ENCODE assay signal across 8 cellular contexts in the genomic region with DNA sequence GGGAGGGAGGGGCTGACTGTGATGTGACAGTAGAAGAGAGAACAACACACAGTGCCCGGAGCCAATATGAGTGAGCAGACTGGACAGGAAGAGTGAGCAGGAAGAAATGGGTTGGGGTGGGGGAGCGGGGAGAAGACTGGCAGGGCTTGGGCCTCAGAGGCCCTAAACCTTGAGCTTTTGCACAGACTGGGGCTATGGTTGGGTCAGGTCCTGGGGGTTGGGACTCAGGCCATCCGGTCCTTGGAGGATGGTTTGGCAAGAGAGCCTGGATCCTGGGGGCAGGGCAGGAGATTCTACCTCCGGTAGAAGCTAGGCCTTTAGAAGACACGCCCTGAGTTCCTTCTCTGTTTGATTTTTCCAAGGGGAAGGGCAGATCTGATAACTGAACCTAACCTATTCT. TPM values are rescaled to one million over a fixed set of nuclear protein-coding genes. Genes with fewer than 3 reads are reported as not detected.
DNase-seq lines count a peak whose midpoint lies in the region; ATAC-seq and TF ChIP-seq lines count a peak whose summit lies in the region.

No MANE protein-coding gene starts in this region.

- H3K4me1 Mint-ChIP-seq in HFFc6 (ENCODE audit: low read depth) (peaks cover 58% of the 10 kb centered on the region), activated B cell treated with CpG ODN at 0.5 μM for 24 hours (peaks cover 39% of the 10 kb centered on the region)

- H3K27ac ChIP-seq in right atrium auricular region (peak overlapping the region; percentile 96 to 97), spleen (peak overlapping the region; percentile 94 to 99 (median 96))

- CTCF ChIA-PET in activated B cell treated with CpG ODN at 0.5 μM for 24 hours (lab: Charles Lee) = interaction anchor here (0.9 to 2.7 kb wide), 7 partner anchors 11 to 84 kb away, joined by 3 to 22 read pairs (median 6); partner anchors contain the start of genes CHRNE, PFN1, RNF167 and SLC25A11

- H3K9me3 Mint-ChIP-seq in HFFc6 (no peaks in the 10 kb centered on the region), activated B cell treated with CpG ODN at 0.5 μM for 24 hours (no peaks in the 10 kb centered on the region)

- H3K9me3 ChIP-seq in right atrium auricular region (no peaks in the 10 kb centered on the region), spleen (no peaks in the 10 kb centered on the region)

- POLR2A ChIA-PET in activated B cell treated with CpG ODN at 0.5 μM for 24 hours (lab: Charles Lee) = interaction anchor here (0.5 to 4.7 kb wide), 8 partner anchors 7 to 77 kb away, joined by 3 to 61 read pairs (median 6); partner anchors contain the start of genes INCA1, KIF1C, PFN1 and RNF167

- H3K27me3 ChIP-seq in right atrium auricular region (no peaks in the 10 kb centered on the region), spleen (replicated peaks in 1 of 7) (no peaks in the 10 kb centered on the region)

- intact Hi-C loops in activated B cell treated with CpG ODN at 0.5 μM for 24 hours (cut with micrococcal nuclease) (loop anchor here (2.0 to 5.0 kb wide), 3 partner anchors 44 to 206 kb away; partner anchors contain the start of genes RNF167, SLC25A11 and ZNF594), spleen (cut with DNase I; ENCODE audit: low total_unique reads) (loop anchor here (5.0 to 10.0 kb wide), 2 partner anchors 78 to 79 kb away; no protein-coding TSS in a partner anchor)

- peaks cover 34% of the 10 kb centered on the region for H3K36me3 Mint-ChIP-seq in HFFc6 (ENCODE audit: low read depth)
- peaks cover 22% of the 10 kb centered on the region for H3K36me3 Mint-ChIP-seq in activated B cell treated with CpG ODN at 0.5 μM for 24 hours (ENCODE audit: low read depth)

- H3K4me1 ChIP-seq in right atrium auricular region (peaks cover 0 to 30% of the 10 kb centered on the region in 2 donors), spleen (peaks cover 14 to 66% (median 38%) of the 10 kb centered on the region in 6 donors)

- ATAC-seq in activated B cell treated with CpG ODN at 0.5 μM for 24 hours (ENCODE audit: low read depth) (no peak), HG03521 (IDR thresholded peaks at IDR 0.05; ENCODE audit: unreplicated experiment) (no peak), GM18498 (IDR thresholded peaks at IDR 0.05; ENCODE audit: unreplicated experiment) (no peak), GM19455 (IDR thresholded peaks at IDR 0.05; ENCODE audit: unreplicated experiment) (no peak)

- DNase-seq in HFFc6 (no peak), activated B cell treated with CpG ODN at 0.5 μM for 24 hours (no peak), right atrium auricular region (ENCODE audit: low spot score) (no peak), spleen (peak; percentile 78), NCI-H2029 treated with DMSO at 0.1 percent for 48 hours (lab: John Stamatoyannopoulos, UW) (no peak)

- H3K36me3 ChIP-seq in right atrium auricular region (peaks cover 15% of the 10 kb centered on the region), spleen (peaks cover 0 to 46% (median 28%) of the 10 kb centered on the region in 6 donors)

- H3K4me3 ChIP-seq in right atrium auricular region (peak overlapping the region; percentile 91), spleen (peak overlapping the region; percentile 70 to 98 (median 84))

- 30 to 67% (median 40%) methylated on average over 5 of the region's 5 CpGs for whole genome bisulfite sequencing in spleen, 5 donors

- TF ChIP-seq CTCF in HFFc6 (IDR thresholded peaks at IDR 0.05) = no peak
- no peak for TF ChIP-seq CTCF in activated B cell treated with CpG ODN at 0.5 μM for 24 hours (IDR thresholded peaks at IDR 0.05)
- TF ChIP-seq CTCF in right atrium auricular region (IDR thresholded peaks at IDR 0.05) = no peak
- TF ChIP-seq CTCF in spleen (IDR thresholded peaks at IDR 0.05 in 8 of 11, conservative IDR thresholded peaks at IDR 0.05 in 3 of 11) = no peak

- peak overlapping the region; percentile 93 for H3K27ac Mint-ChIP-seq in HFFc6
- peak overlapping the region; percentile 93 for H3K27ac Mint-ChIP-seq in activated B cell treated with CpG ODN at 0.5 μM for 24 hours

- H3K27me3 Mint-ChIP-seq in HFFc6 (ENCODE audit: insufficient read depth) (peaks cover 1% of the 10 kb centered on the region; the same call in 1 of the 2 replicates), activated B cell treated with CpG ODN at 0.5 μM for 24 hours (no peaks in the 10 kb centered on the region)

- TF ChIP-seq POLR2A in spleen (IDR thresholded peaks at IDR 0.05) = peak in 1 of 3 donors; percentile 11

- H3K4me3 Mint-ChIP-seq in HFFc6 (peak overlapping the region; percentile 94), activated B cell treated with CpG ODN at 0.5 μM for 24 hours (peak overlapping the region; percentile 92)

RNA-seq across cellular contexts. Expression of gene CAMTA2, which starts 1.1 kb away (rescaled TPM):
- total RNA-seq in HFFc6 (2021; fragmentation: NEBNext Ultra II Directional; extraction: Animal tissue kit (Norgen Biotek cat#: 25700)) = 10 to 100 TPM; 48.9 to 60.8 (median 54.1) TPM
- 45.9 and 57.9 TPM in 2 replicates for total RNA-seq in activated B cell treated with CpG ODN at 0.5 μM for 24 hours
- total RNA-seq in right atrium auricular region = 10 to 100 TPM; 20.3 to 24.7 TPM
- total RNA-seq in spleen = 10 to 100 TPM; 36.6 to 78.0 (median 51.0) TPM
- polyA plus RNA-seq in spleen = 10 to 100 TPM; 21.3 to 79.8 (median 45.2) TPM

RNA-seq across cellular contexts. Expression of gene INCA1, which starts 10.9 kb away (rescaled TPM):
- 1 to 10 TPM in 4 of 6 experiments, under 1 TPM in 2; 0.66 to 1.5 (median 1.0) TPM for total RNA-seq in HFFc6 (2021; fragmentation: NEBNext Ultra II Directional; extraction: Animal tissue kit (Norgen Biotek cat#: 25700))
- total RNA-seq in activated B cell treated with CpG ODN at 0.5 μM for 24 hours (0.17 and 0.44 TPM in 2 replicates), right atrium auricular region (1 to 10 TPM; 1.7 to 2.9 TPM), spleen (1 to 10 TPM; 1.1 to 2.1 (median 1.6) TPM)
- polyA plus RNA-seq in spleen = 1 to 10 TPM; 2.4 to 5.8 (median 3.2) TPM

RNA-seq across cellular contexts. Expression of gene KIF1C, which starts 11.3 kb away (rescaled TPM):
- 100 to 1,000 TPM; 174 to 200 (median 178) TPM for total RNA-seq in HFFc6 (2021; fragmentation: NEBNext Ultra II Directional; extraction: Animal tissue kit (Norgen Biotek cat#: 25700))
- total RNA-seq in activated B cell treated with CpG ODN at 0.5 μM for 24 hours = 62.6 and 63.8 TPM in 2 replicates
- total RNA-seq in right atrium auricular region = 100 to 1,000 TPM; 179 to 232 TPM
- 100 to 1,000 TPM in 2 of 7 donors, 10 to 100 TPM in 5; 47.5 to 141 (median 79.7) TPM for total RNA-seq in spleen
- 10 to 100 TPM; 11.9 to 41.4 (median 12.0) TPM for polyA plus RNA-seq in spleen

RNA-seq across cellular contexts. Expression of gene SPAG7, which starts 18.8 kb away (rescaled TPM):
- total RNA-seq in HFFc6 (2021; fragmentation: NEBNext Ultra II Directional; extraction: Animal tissue kit (Norgen Biotek cat#: 25700)) = 10 to 100 TPM; 59.4 to 76.9 (median 65.6) TPM
- total RNA-seq in activated B cell treated with CpG ODN at 0.5 μM for 24 hours = 63.8 and 64.2 TPM in 2 replicates
- 100 to 1,000 TPM in 1 of 2 donors, 10 to 100 TPM in 1; 83.9 to 122 TPM for total RNA-seq in right atrium auricular region
- total RNA-seq in spleen = 10 to 100 TPM; 34.8 to 62.3 (median 47.8) TPM
- 10 to 100 TPM; 73.6 to 89.1 (median 87.9) TPM for polyA plus RNA-seq in spleen

RNA-seq across cellular contexts. Expression of gene ENO3, which starts 35.5 kb away (rescaled TPM):
- total RNA-seq in HFFc6 (2021; fragmentation: NEBNext Ultra II Directional; extraction: Animal tissue kit (Norgen Biotek cat#: 25700)) = 1 to 10 TPM; 1.9 to 4.6 (median 3.2) TPM
- total RNA-seq in activated B cell treated with CpG ODN at 0.5 μM for 24 hours (26.3 and 29.5 TPM in 2 replicates), right atrium auricular region (100 to 1,000 TPM; 235 to 563 TPM), spleen (10 to 100 TPM in 2 of 7 donors, 1 to 10 TPM in 5; 3.1 to 16.0 (median 8.8) TPM)
- polyA plus RNA-seq in spleen = 10 to 100 TPM; 13.8 to 23.4 (median 15.4) TPM
